Comparison of ENCODE assay signal across 14 cellular contexts in genomic region chr16:81511371-81511770, GRCh38.
DNase-seq lines count a peak whose midpoint lies in the region; ATAC-seq and TF ChIP-seq lines count a peak whose summit lies in the region.
"Had no signal": no experiment of that assay in that cellular context is flagged by ENCODE, and none has a peak within 500 bp of the region (broad histone marks: within the 10 kb centered on the region; RNA-seq: fewer than 3 reads in every experiment).

No MANE protein-coding gene starts in this region.

- no peaks in the 10 kb centered on the region for H3K9me3 ChIP-seq in Karpas-422 (ENCODE audit: low read length)
- H3K9me3 ChIP-seq: uterus had no signal

- no peaks in the 10 kb centered on the region for H3K9me2 ChIP-seq in Karpas-422 (replicated peaks; ENCODE audit: insufficient read depth, low read length)

- peaks cover 41% of the 10 kb centered on the region; the same call in 1 of the 2 replicates for H4K20me1 ChIP-seq in Karpas-422 (ENCODE audit: insufficient read depth, low read depth, low read length)

- no peaks in the 10 kb centered on the region for H3K27me3 ChIP-seq in Karpas-422 (ENCODE audit: low read length)
- H3K27me3 ChIP-seq: uterus had no signal

- no peak overlapping the region for H3K4me3 Mint-ChIP-seq in chondrocyte (ENCODE audit: unreplicated experiment)
- H3K4me3 Mint-ChIP-seq: activated T-cell treated with anti-CD3 and anti-CD28 coated beads, Interleukin-2, amount 50 U/mL, for 24 hours had no signal

- H3K4me1 ChIP-seq in Karpas-422 (ENCODE audit: low read length), result peaks cover 11% of the 10 kb centered on the region

- peaks cover 5% of the 10 kb centered on the region for H3K9me3 Mint-ChIP-seq in chondrocyte (ENCODE audit: low read depth)
- H3K9me3 Mint-ChIP-seq: activated T-cell treated with anti-CD3 and anti-CD28 coated beads, Interleukin-2, amount 50 U/mL, for 24 hours had no signal

- no peak overlapping the region for H3K27ac ChIP-seq in Karpas-422 (ENCODE audit: low read length)
- H3K27ac ChIP-seq: uterus had no signal

- H2AFZ ChIP-seq in Karpas-422 (ENCODE audit: low read length), result no peak overlapping the region

- no peak overlapping the region for H3K9ac ChIP-seq in Karpas-422 (ENCODE audit: low read length)

- DNase-seq in AG10803 (ENCODE audit: low read depth) (peak; percentile 80), LHCN-M2 (ENCODE audit: low read depth) (peak; percentile 47), chondrocyte (ENCODE audit: low spot score) (peak; percentile 13), kidney tubule cell (ENCODE audit: low spot score) (peak; percentile 94), KG1 (lab: John Stamatoyannopoulos, UW) (no peak), left lobe of liver (ENCODE audit: low spot score) (no peak), Karpas-422 (no peak)
- DNase-seq in activated naive CD4-positive, alpha-beta T cell treated with anti-CD3 and anti-CD28 coated beads, Interleukin-2, amount 50 U/mL, for 16 hours, result no peak
- DNase-seq: activated T-cell treated with anti-CD3 and anti-CD28 coated beads, Interleukin-2, amount 50 U/mL, for 24 hours; AML-193; foreskin melanocyte; NCI-H1694; NCI-H748 treated with DMSO at 0.1 percent for 48 hours; uterus had no signal

- H3K4me3 ChIP-seq in AG10803 (ENCODE audit: low read length) (no peak overlapping the region), Karpas-422 (ENCODE audit: low read length) (no peak overlapping the region)
- H3K4me3 ChIP-seq: uterus had no signal

- H3K36me3 Mint-ChIP-seq in chondrocyte (ENCODE audit: low read depth), result peaks cover 2% of the 10 kb centered on the region

- TF ChIP-seq CTCF in AG10803 (conservative IDR thresholded peaks at IDR 0.05; ENCODE audit: low read length), result no peak
- no peak for TF ChIP-seq CTCF in chondrocyte (IDR thresholded peaks at IDR 0.05)

- H3K79me2 ChIP-seq in Karpas-422 (ENCODE audit: low read length), result no peaks in the 10 kb centered on the region

- H3K36me3 ChIP-seq in Karpas-422 (ENCODE audit: insufficient read depth, low read length), result no peaks in the 10 kb centered on the region
- H3K36me3 ChIP-seq: uterus had no signal

- no peak overlapping the region for H3K4me2 ChIP-seq in Karpas-422 (ENCODE audit: low read depth, low read length, poor library complexity, severe bottlenecking)

- H3K4me1 Mint-ChIP-seq in chondrocyte (ENCODE audit: low read depth), result peaks cover 37% of the 10 kb centered on the region

- H3K27me3 Mint-ChIP-seq in chondrocyte (ENCODE audit: low read depth), result no peaks in the 10 kb centered on the region
- H3K27me3 Mint-ChIP-seq: activated T-cell treated with anti-CD3 and anti-CD28 coated beads, Interleukin-2, amount 50 U/mL, for 24 hours had no signal

- H3K27ac Mint-ChIP-seq in chondrocyte (ENCODE audit: unreplicated experiment), result peak overlapping the region; percentile 83
- H3K27ac Mint-ChIP-seq: activated T-cell treated with anti-CD3 and anti-CD28 coated beads, Interleukin-2, amount 50 U/mL, for 24 hours had no signal

- ATAC-seq in left lobe of liver, result no peak

Comparison
In these comparisons a context has a peak if more than half of its experiments do, and no peak if none do; other contexts are left out.
1. DNase-seq: peak in AG10803 (single experiment), LHCN-M2 (single experiment), chondrocyte (single experiment) and kidney tubule cell (single experiment); none in activated naive CD4-positive, alpha-beta T cell treated with anti-CD3 and anti-CD28 coated beads, Interleukin-2, amount 50 U/mL, for 16 hours (single experiment), KG1 (single experiment), left lobe of liver (single experiment) and Karpas-422 (single experiment).